In the genomic region with DNA sequence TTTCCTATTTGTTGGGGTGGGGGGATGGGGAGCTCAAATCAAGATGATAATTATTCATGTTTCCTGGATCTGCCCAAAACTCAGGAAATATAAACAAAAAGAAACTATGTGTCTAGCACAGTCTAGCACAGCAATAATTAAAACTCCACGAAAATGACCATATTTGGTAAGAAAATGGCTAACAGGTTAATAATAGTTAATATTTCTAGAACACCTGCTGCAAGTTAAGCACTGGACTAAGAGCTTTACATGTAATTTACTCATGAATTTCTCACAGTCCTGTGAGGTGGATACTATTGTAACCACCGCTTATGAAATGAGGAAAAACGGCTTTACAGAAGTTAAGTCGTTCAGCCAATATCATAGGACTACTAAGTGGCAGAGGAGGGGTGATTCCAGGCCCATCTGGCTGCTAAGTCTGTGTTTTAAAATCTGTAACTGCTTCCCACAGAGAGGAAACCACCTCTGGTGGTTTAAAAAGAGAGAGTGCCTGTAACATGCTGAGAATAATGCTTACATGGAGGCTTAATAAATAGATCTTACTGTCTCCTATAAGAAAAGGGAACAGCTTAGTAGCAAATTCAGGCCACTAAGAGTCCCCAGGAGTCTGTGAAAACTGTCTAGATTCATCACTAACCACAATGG, we compare ENCODE assay signal across 18 cellular contexts. TPM values are rescaled to one million over a fixed set of nuclear protein-coding genes. Genes with fewer than 3 reads are reported as not detected.
A peak's percentile ranks its signal among the peaks of the same experiment; 100 is the strongest.
DNase-seq lines count a peak whose midpoint lies in the region; ATAC-seq and TF ChIP-seq lines count a peak whose summit lies in the region.
"Had no signal": no experiment of that assay in that cellular context is flagged by ENCODE, and none has a peak within 500 bp of the region (broad histone marks: within the 10 kb centered on the region; RNA-seq: fewer than 3 reads in every experiment).

No MANE protein-coding gene starts in this region.

- TF ChIP-seq CTCF in astrocyte of the spinal cord (IDR thresholded peaks at IDR 0.05; ENCODE audit: low read depth, low read length): no peak
- no peak for TF ChIP-seq CTCF in lower leg skin (IDR thresholded peaks at IDR 0.05)

- DNase-seq in astrocyte of the spinal cord (ENCODE audit: low read depth, low spot score): peak; percentile 31
- DNase-seq in LoVo (ENCODE audit: low spot score): no peak
- no peak for DNase-seq in globus pallidus (ENCODE audit: low spot score)
- DNase-seq in lower leg skin (ENCODE audit: low spot score in 2 of 2): no peak
- DNase-seq in NCI-H226: no peak
- DNase-seq: activated CD4-positive, alpha-beta memory T cell treated with anti-CD3 and anti-CD28 coated beads for 36 hours; activated naive CD4-positive, alpha-beta T cell treated with anti-CD3 and anti-CD28 coated beads, Interleukin-2, amount 50 U/mL, for 16 hours; CD4-positive, CD25-positive, alpha-beta regulatory T cell; DMS79; hypothalamus; NCI-H146; NCI-H510A; T-cell had no signal

- in situ Hi-C loops in astrocyte of the spinal cord (cut with HindIII; ENCODE audit: low sequenced_read_pairs): no loop called here

- WGBS in lower leg skin, 2 donors: 76 to 83% methylated on average over 4 of the region's 4 CpGs

- ATAC-seq in GM18517 (IDR thresholded peaks at IDR 0.05; ENCODE audit: unreplicated experiment) (peak; percentile 52), GM19467 (IDR thresholded peaks at IDR 0.05; ENCODE audit: unreplicated experiment) (peak; percentile 67), HG03354 (IDR thresholded peaks at IDR 0.05; ENCODE audit: poor library complexity, severe bottlenecking, unreplicated experiment) (peak; percentile 76)
- ATAC-seq: natural killer cell treated with Interleukin-12 subunit alpha and Interleukin-12 subunit beta and Interleukin-15 and Interleukin-18, amount 100 ng/mL, for 72 hours; Right ventricle myocardium inferior; T-cell had no signal

- TF ChIP-seq POLR2A in lower leg skin (IDR thresholded peaks at IDR 0.05): no peak

- H3K4me3 ChIP-seq in astrocyte of the spinal cord (ENCODE audit: low read depth, low read length) (no peak overlapping the region), lower leg skin (ENCODE audit: low read depth, poor library complexity, severe bottlenecking) (no peak overlapping the region)

- intact Hi-C loops in lower leg skin (cut with DNase I; ENCODE audit: low total_unique reads): no loop called here

RNA-seq across cellular contexts. Expression of a gene that starts 11.0 kb away (rescaled TPM):
- total RNA-seq in lower leg skin: 10 to 100 TPM; 45.3 to 72.0 (median 64.8) TPM
